ENCODE assay signal across 8 cellular contexts in the genomic region with DNA sequence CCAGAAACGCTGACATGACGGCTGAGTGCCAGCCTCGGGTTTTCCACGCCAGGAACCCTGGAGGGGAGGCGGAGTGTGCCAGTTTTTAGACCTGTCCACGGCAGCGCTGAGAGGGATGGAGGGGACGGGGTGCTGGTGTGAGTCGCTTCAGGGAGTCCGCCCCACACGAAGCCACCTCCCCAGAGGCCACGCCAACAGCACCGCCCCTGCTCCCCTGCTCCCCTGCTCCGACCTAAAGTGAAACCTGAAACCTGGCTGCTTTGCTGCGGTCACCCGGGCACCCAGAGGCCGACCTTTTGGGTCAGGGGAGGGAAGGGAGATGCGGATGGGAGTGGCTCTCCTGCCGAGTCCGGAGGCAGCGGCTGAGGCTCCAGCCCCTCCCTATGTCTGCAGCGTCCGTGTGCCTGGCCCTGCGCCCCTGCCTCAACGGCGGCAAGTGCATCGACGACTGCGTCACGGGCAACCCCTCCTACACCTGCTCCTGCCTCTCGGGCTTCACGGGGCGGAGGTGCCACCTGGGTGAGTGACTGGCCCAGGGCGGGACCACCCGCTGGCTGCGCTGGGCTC.
DNase-seq lines count a peak whose midpoint lies in the region; ATAC-seq lines count a peak whose summit lies in the region.

No MANE protein-coding gene starts in this region.

- H3K36me3 ChIP-seq in iPS-15b (ENCODE audit: control insufficient read depth, insufficient read depth, low read length), result no peaks in the 10 kb centered on the region

- peak; percentile 32 for DNase-seq in ELF-1 (ENCODE audit: low read depth, low spot score)
- DNase-seq in NCI-H345 treated with DMSO at 0.1 percent for 48 hours (lab: John Stamatoyannopoulos, UW; ENCODE audit: unreplicated experiment), result peak; percentile 31
- peak; percentile 41 for DNase-seq in activated gamma-delta T cell treated with anti-CD3 and anti-CD28 coated beads, Interleukin-2, amount 50 U/mL, for 16 hours (ENCODE audit: low read depth)
- peak; percentile 42 for DNase-seq in stimulated activated CD8-positive, alpha-beta memory T cell treated with anti-CD3 and anti-CD28 coated beads, Interleukin-12 subunit alpha, Interleukin-12 subunit beta, amount 100 ng/mL, for 4 hours (ENCODE audit: low read depth)
- no peak for DNase-seq in CD1c-positive myeloid dendritic cell (ENCODE audit: extremely low spot score)

- no peak overlapping the region for H3K9ac ChIP-seq in iPS-15b (ENCODE audit: low read depth, low read length)

- H3K9me3 ChIP-seq in iPS-15b (ENCODE audit: control insufficient read depth, insufficient read depth, low read length), result no peaks in the 10 kb centered on the region

- ATAC-seq in GM21786 (IDR thresholded peaks at IDR 0.05; ENCODE audit: unreplicated experiment) (peak; percentile 73), GM18870 (IDR thresholded peaks at IDR 0.05; ENCODE audit: unreplicated experiment) (no peak)

- H3K4me1 ChIP-seq in iPS-15b (ENCODE audit: control insufficient read depth, insufficient read depth, low read length), result peaks cover 3% of the 10 kb centered on the region

- H3K27me3 ChIP-seq in iPS-15b (ENCODE audit: control insufficient read depth, insufficient read depth, low read length), result peaks cover 11% of the 10 kb centered on the region

- H3K4me3 ChIP-seq in iPS-15b (ENCODE audit: low read depth, low read length), result peak overlapping the region; percentile 66
